ENCODE assay signal across 11 cellular contexts in the genomic region with DNA sequence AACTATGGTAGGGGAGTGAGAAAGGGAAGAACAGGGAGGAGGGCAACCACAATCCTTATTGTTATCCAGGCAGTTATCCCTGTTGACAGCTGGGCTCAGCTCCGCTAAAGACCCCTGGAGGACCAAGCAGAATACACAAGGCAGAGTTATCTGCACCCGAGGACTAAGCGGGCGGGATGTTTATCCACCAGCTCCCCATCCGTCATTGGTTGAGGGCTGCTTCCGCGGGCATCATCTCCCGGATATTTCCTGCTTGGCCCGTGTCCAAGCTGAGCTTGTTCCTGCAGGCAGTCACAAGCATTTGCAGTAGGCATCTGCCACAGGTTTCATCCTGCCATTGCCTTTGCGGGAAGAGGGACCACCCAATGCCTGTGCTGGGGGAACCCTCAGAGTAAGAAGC.
DNase-seq lines count a peak whose midpoint lies in the region; ATAC-seq and TF ChIP-seq lines count a peak whose summit lies in the region.
"Had no signal": no experiment of that assay in that cellular context is flagged by ENCODE, and none has a peak within 500 bp of the region (broad histone marks: within the 10 kb centered on the region; RNA-seq: fewer than 3 reads in every experiment).

No MANE protein-coding gene starts in this region.

- no peak overlapping the region for H2AFZ ChIP-seq in ACC112 (ENCODE audit: low read length, unreplicated experiment)

- DNase-seq in GM03348 (ENCODE audit: low spot score) (peak; percentile 25), RKO (ENCODE audit: low spot score) (peak; percentile 67), fibroblast of pulmonary artery (ENCODE audit: low read depth) (peak; percentile 63), GDM1 (lab: John Stamatoyannopoulos, UW) (no peak)
- DNase-seq: activated T-cell treated with anti-CD3 and anti-CD28 coated beads, Interleukin-2, amount 50 U/mL, for 48 hours; heart left ventricle had no signal

- H3K4me1 ChIP-seq in ACC112 (ENCODE audit: control insufficient read depth, insufficient read depth, low read length, unreplicated experiment) = peaks cover 17% of the 10 kb centered on the region

- ATAC-seq in GM18907 (IDR thresholded peaks at IDR 0.05; ENCODE audit: unreplicated experiment) (no peak), HG03159 (IDR thresholded peaks at IDR 0.05; ENCODE audit: unreplicated experiment) (no peak), HG03378 (IDR thresholded peaks at IDR 0.05; ENCODE audit: unreplicated experiment) (no peak)
- ATAC-seq: heart left ventricle, sciatic nerve had no signal

- H3K27ac ChIP-seq in ACC112 (ENCODE audit: low read depth, low read length) = peak overlapping the region; percentile 56; the same call in 1 of the 2 replicates
- H3K27ac ChIP-seq: heart left ventricle had no signal

- no peaks in the 10 kb centered on the region for H3K79me2 ChIP-seq in ACC112 (ENCODE audit: control insufficient read depth, insufficient read depth, low read length, unreplicated experiment)

- H3K27me3 ChIP-seq in ACC112 (ENCODE audit: insufficient read depth, low read length) = peaks cover 17% of the 10 kb centered on the region

- H3K4me3 ChIP-seq in ACC112 (ENCODE audit: low read depth, low read length) (no peak overlapping the region), fibroblast of pulmonary artery (replicated peaks; ENCODE audit: low read depth, low read length) (no peak overlapping the region)
- H3K4me3 ChIP-seq: heart left ventricle had no signal

- no peak for TF ChIP-seq CTCF in fibroblast of pulmonary artery (IDR thresholded peaks at IDR 0.05; ENCODE audit: low read length, missing control alignments)

- no peaks in the 10 kb centered on the region for H3K36me3 ChIP-seq in ACC112 (ENCODE audit: insufficient read depth, low read length)
- H3K36me3 ChIP-seq: heart left ventricle had no signal
